Comparison of ENCODE assay signal across 8 cellular contexts in the genomic region with DNA sequence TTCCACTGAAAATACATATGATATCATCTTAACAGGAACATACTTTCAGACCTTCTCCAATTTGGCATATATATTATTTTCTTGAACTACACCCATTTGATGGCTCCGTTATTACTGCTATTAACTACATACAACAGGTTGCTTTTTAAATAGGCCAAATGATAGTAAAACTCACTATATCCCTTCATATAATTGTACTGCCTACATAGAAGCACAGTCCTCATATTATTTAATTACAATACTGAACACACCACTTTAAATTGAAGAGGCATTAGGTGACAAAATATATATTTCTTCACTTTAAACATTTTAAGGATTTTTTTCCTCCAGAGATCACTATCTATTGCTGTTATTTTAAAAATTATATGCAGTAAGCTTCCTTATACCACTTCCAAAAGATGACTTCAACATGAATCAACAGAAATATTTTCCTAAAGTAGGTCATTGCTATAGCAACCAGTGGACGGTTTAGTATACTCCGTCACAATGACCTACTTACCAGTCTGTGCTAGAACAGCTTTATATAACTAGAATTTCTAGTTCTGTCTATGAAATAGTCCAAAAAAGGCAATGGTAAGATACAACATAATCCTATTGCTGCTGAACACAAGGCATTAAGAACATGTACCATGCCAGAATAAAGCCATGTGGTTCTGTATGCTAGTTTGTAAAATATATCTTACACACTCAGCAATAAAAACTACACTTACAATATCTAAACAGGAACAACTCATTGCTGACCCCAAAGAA. TPM values are rescaled to one million over a fixed set of nuclear protein-coding genes. Genes with fewer than 3 reads are reported as not detected.
DNase-seq lines count a peak whose midpoint lies in the region; ATAC-seq and TF ChIP-seq lines count a peak whose summit lies in the region.

No MANE protein-coding gene starts in this region.

- peak; percentile 9 to 22 for TF ChIP-seq RAD21 in liver (IDR thresholded peaks at IDR 0.05)

- peaks cover 0 to 25% (median 4%) of the 10 kb centered on the region in 4 donors for H3K4me1 ChIP-seq in liver (ENCODE audit: control insufficient read depth in 4 of 4, insufficient read depth in 4 of 4, low read length in 3 of 4)
- H3K4me1 ChIP-seq in thymus (ENCODE audit: control insufficient read depth, insufficient read depth, low read length), result peaks cover 18% of the 10 kb centered on the region

- no peaks in the 10 kb centered on the region for H3K9me3 ChIP-seq in liver (ENCODE audit: control insufficient read depth in 4 of 4, low read length in 3 of 4)
- no peaks in the 10 kb centered on the region for H3K9me3 ChIP-seq in thymus (ENCODE audit: control insufficient read depth)

- TF ChIP-seq CTCF in liver (IDR thresholded peaks at IDR 0.05; ENCODE audit: low read depth, low read length, missing input control), result no peak

- WGBS in liver, result 27% methylated on average over 3 of the region's 3 CpGs
- whole genome bisulfite sequencing in thymus, result 29% methylated on average over 3 of the region's 3 CpGs

- H3K27me3 ChIP-seq in liver (ENCODE audit: control insufficient read depth in 4 of 4, insufficient read depth in 4 of 4, low read length in 3 of 4), result no peaks in the 10 kb centered on the region
- no peaks in the 10 kb centered on the region for H3K27me3 ChIP-seq in thymus (ENCODE audit: control insufficient read depth, insufficient read depth)

- no peak overlapping the region for H3K4me3 ChIP-seq in liver (ENCODE audit: low read depth in 1 of 3, low read length in 3 of 3)
- peak overlapping the region; percentile 42 for H3K4me3 ChIP-seq in thymus (ENCODE audit: low read length)

- no peak for ATAC-seq in GM18907 (IDR thresholded peaks at IDR 0.05; ENCODE audit: unreplicated experiment)
- no peak for ATAC-seq in HG03175 (IDR thresholded peaks at IDR 0.05; ENCODE audit: unreplicated experiment)

- DNase-seq in GM04504 (ENCODE audit: low read depth) (peak; percentile 74), NCI-H510A (lab: John Stamatoyannopoulos, UW) (peak; percentile 28), cerebellum (ENCODE audit: low spot score) (peak; percentile 92)
- DNase-seq in stimulated activated CD4-positive, alpha-beta T cell treated with anti-CD3 and anti-CD28 coated beads, Interleukin-4, amount 100 ng/mL, for 1 hour, result no peak

- H3K27ac ChIP-seq in liver (ENCODE audit: low read depth in 1 of 2, low read length in 2 of 2) (peak overlapping the region; percentile 85 to 94), thymus (ENCODE audit: low read depth) (peak overlapping the region; percentile 77)

- H3K36me3 ChIP-seq in liver (ENCODE audit: control insufficient read depth in 4 of 4, insufficient read depth in 3 of 4, low read depth in 1 of 4, low read length in 3 of 4), result no peaks in the 10 kb centered on the region
- no peaks in the 10 kb centered on the region for H3K36me3 ChIP-seq in thymus (ENCODE audit: control insufficient read depth, insufficient read depth)

- H3K9ac ChIP-seq in liver (ENCODE audit: low read depth in 1 of 2, low read length in 2 of 2), result peak overlapping the region; percentile 1 to 76

TF ChIP-seq in liver, 16 proteins besides CTCF, POLR2A, EP300 and RAD21:
- TF ChIP-seq NR2F2 (IDR thresholded peaks at IDR 0.05) (no peak), YY1 (IDR thresholded peaks at IDR 0.05) (peak; percentile 52), GABPA (IDR thresholded peaks at IDR 0.05 in 1 of 2, conservative IDR thresholded peaks at IDR 0.05 in 1 of 2) (no peak), ATF3 (IDR thresholded peaks at IDR 0.05) (peak; percentile 32), JUND (IDR thresholded peaks at IDR 0.05) (peak; percentile 66 to 74), HNF4A (conservative IDR thresholded peaks at IDR 0.05) (peak; percentile 31 to 35), HNF4G (IDR thresholded peaks at IDR 0.05) (no peak), FOXA1 (IDR thresholded peaks at IDR 0.05) (no peak), FOXA2 (IDR thresholded peaks at IDR 0.05) (no peak), TAF1 (conservative IDR thresholded peaks at IDR 0.05) (peak; percentile 22), EGR1 (IDR thresholded peaks at IDR 0.05; ENCODE audit: low read depth in 2 of 2) (no peak), RXRA (IDR thresholded peaks at IDR 0.05) (peak; percentile 19 to 64), SP1 (IDR thresholded peaks at IDR 0.05) (peak; percentile 88)
- TF ChIP-seq, protein P1, sequence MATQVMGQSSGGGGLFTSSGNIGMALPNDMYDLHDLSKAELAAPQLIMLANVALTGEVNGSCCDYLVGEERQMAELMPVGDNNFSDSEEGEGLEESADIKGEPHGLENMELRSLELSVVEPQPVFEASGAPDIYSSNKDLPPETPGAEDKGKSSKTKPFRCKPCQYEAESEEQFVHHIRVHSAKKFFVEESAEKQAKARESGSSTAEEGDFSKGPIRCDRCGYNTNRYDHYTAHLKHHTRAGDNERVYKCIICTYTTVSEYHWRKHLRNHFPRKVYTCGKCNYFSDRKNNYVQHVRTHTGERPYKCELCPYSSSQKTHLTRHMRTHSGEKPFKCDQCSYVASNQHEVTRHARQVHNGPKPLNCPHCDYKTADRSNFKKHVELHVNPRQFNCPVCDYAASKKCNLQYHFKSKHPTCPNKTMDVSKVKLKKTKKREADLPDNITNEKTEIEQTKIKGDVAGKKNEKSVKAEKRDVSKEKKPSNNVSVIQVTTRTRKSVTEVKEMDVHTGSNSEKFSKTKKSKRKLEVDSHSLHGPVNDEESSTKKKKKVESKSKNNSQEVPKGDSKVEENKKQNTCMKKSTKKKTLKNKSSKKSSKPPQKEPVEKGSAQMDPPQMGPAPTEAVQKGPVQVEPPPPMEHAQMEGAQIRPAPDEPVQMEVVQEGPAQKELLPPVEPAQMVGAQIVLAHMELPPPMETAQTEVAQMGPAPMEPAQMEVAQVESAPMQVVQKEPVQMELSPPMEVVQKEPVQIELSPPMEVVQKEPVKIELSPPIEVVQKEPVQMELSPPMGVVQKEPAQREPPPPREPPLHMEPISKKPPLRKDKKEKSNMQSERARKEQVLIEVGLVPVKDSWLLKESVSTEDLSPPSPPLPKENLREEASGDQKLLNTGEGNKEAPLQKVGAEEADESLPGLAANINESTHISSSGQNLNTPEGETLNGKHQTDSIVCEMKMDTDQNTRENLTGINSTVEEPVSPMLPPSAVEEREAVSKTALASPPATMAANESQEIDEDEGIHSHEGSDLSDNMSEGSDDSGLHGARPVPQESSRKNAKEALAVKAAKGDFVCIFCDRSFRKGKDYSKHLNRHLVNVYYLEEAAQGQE (IDR thresholded peaks at IDR 0.05), result peak; percentile 75
- TF ChIP-seq, protein P2, sequence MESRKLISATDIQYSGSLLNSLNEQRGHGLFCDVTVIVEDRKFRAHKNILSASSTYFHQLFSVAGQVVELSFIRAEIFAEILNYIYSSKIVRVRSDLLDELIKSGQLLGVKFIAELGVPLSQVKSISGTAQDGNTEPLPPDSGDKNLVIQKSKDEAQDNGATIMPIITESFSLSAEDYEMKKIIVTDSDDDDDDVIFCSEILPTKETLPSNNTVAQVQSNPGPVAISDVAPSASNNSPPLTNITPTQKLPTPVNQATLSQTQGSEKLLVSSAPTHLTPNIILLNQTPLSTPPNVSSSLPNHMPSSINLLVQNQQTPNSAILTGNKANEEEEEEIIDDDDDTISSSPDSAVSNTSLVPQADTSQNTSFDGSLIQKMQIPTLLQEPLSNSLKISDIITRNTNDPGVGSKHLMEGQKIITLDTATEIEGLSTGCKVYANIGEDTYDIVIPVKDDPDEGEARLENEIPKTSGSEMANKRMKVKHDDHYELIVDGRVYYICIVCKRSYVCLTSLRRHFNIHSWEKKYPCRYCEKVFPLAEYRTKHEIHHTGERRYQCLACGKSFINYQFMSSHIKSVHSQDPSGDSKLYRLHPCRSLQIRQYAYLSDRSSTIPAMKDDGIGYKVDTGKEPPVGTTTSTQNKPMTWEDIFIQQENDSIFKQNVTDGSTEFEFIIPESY (IDR thresholded peaks at IDR 0.05), result no peak
- TF ChIP-seq, protein P3, sequence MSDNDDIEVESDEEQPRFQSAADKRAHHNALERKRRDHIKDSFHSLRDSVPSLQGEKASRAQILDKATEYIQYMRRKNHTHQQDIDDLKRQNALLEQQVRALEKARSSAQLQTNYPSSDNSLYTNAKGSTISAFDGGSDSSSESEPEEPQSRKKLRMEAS (IDR thresholded peaks at IDR 0.05), result peak; percentile 28

RNA-seq across cellular contexts. Expression of gene MTERF2, which starts 40.5 kb away (rescaled TPM):
- total RNA-seq in cerebellum (22.4 TPM), liver (10 to 100 TPM; 13.6 to 13.8 TPM)
- polyA plus RNA-seq in liver (10 to 100 TPM in 1 of 2 donors, 1 to 10 TPM in 1; 6.4 to 18.9 TPM), thymus (18.8 TPM)
